ENCODE assay signal across 8 cellular contexts in the genomic region with DNA sequence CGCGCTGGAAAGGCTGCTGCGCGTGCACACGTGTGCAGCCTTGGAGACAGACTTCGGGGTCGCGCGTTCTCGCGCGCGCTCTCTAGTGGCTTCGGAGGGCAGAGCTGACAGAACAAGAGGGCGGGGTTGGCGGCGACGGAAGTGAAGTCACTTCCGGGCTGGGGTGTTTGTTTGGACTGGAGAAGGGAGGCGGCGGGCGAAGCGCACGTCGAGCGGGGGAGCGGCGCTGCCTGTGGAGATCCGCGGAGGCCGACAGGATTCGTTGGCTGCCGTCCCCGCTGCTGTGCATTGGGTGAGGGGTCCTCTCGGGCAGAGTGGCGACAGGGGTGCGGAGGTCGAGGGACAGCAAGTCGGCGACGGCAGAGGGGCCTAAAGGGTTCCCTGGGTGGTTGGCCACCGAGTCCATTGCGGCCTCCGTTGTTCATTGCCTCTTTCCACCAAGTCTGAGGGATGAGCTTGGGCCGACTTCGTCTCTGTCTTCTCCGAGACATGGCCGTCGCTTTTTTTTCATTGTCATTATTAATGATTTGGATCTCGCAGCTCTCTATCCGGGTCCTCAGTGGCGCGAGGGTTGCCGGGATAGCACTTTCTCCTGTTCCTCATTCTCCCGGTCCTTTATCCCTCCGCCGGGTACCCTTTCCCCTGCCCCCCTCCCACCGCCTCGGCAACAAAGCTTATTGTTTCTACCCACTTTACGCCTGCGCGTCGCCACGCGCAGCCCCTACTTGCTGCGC. TPM values are rescaled to one million over a fixed set of nuclear protein-coding genes. Genes with fewer than 3 reads are reported as not detected.
A peak's percentile ranks its signal among the peaks of the same experiment; 100 is the strongest.
DNase-seq lines count a peak whose midpoint lies in the region; ATAC-seq and TF ChIP-seq lines count a peak whose summit lies in the region.

Gene PAIP2 (plus strand): TSS at position 166 of the 734 bp plus-strand sequence. CDS start 21,931 bp downstream, outside the sequence.

- no peaks in the 10 kb centered on the region for H3K9me3 Mint-ChIP-seq in activated naive CD4-positive, alpha-beta T cell treated with anti-CD3 and anti-CD28 coated beads, Interleukin-2, amount 50 U/mL, for 24 hours

- 0% methylated on average over 27 to 66 of the region's 66 CpGs for WGBS in testis, 2 donors

- no peaks in the 10 kb centered on the region for H3K27me3 ChIP-seq in testis

- H3K36me3 Mint-ChIP-seq in activated naive CD4-positive, alpha-beta T cell treated with anti-CD3 and anti-CD28 coated beads, Interleukin-2, amount 50 U/mL, for 24 hours, result peaks cover 11% of the 10 kb centered on the region

- DNase-seq in GM10266 (ENCODE audit: extremely low spot score) (peak; percentile 87), NCI-H1092 (lab: John Stamatoyannopoulos, UW) (peak; percentile 93), glomerular endothelial cell (ENCODE audit: extremely low read depth, low read depth, low spot score) (peak; percentile 83), omental fat pad (ENCODE audit: low spot score) (peak; percentile 94), testis (peak; percentile 99)

- ATAC-seq in HG02588 (IDR thresholded peaks at IDR 0.05; ENCODE audit: unreplicated experiment), result peak; percentile 95
- ATAC-seq in SK-N-SH treated with all-trans-retinoic acid at 6 μM for 48 hours, result peak; percentile 86
- peak; percentile 96 for ATAC-seq in omental fat pad (ENCODE audit: low FRiP score)

- TF ChIP-seq POLR2A in testis (IDR thresholded peaks at IDR 0.05), result peak; percentile 89

- intact Hi-C loops in testis (cut with DNase I; ENCODE audit: low total_unique reads), result no loop called here

- peak within 1 kb of the TSS; percentile 98 for H3K4me3 Mint-ChIP-seq in activated naive CD4-positive, alpha-beta T cell treated with anti-CD3 and anti-CD28 coated beads, Interleukin-2, amount 50 U/mL, for 24 hours

- H3K27ac ChIP-seq in testis, result peak within 1 kb of the TSS; percentile 97 to 99

- no peaks in the 10 kb centered on the region for H3K36me3 ChIP-seq in testis (ENCODE audit: low read depth, missing control alignments)

- H3K9me3 ChIP-seq in testis, result no peaks in the 10 kb centered on the region

- H3K27ac Mint-ChIP-seq in activated naive CD4-positive, alpha-beta T cell treated with anti-CD3 and anti-CD28 coated beads, Interleukin-2, amount 50 U/mL, for 24 hours, result peak within 1 kb of the TSS; percentile 99

- TF ChIP-seq CTCF in GM10266 (IDR thresholded peaks at IDR 0.05; ENCODE audit: control insufficient read depth, insufficient read depth, low read depth, missing control alignments) (peak; percentile 88), omental fat pad (IDR thresholded peaks at IDR 0.05) (no peak), testis (IDR thresholded peaks at IDR 0.05) (peak; percentile 61 to 78 (median 65))

- H3K4me3 ChIP-seq in testis, result peak within 1 kb of the TSS; percentile 90 to 95

- H3K27me3 Mint-ChIP-seq in activated naive CD4-positive, alpha-beta T cell treated with anti-CD3 and anti-CD28 coated beads, Interleukin-2, amount 50 U/mL, for 24 hours, result no peaks in the 10 kb centered on the region

- peaks cover 8% of the 10 kb centered on the region for H3K4me1 ChIP-seq in testis

- H3K4me1 Mint-ChIP-seq in activated naive CD4-positive, alpha-beta T cell treated with anti-CD3 and anti-CD28 coated beads, Interleukin-2, amount 50 U/mL, for 24 hours, result peaks cover 57% of the 10 kb centered on the region

TF ChIP-seq in SK-N-SH treated with all-trans-retinoic acid at 6 μM for 48 hours, 23 proteins besides CTCF, POLR2A, EP300 and RAD21:
- TF ChIP-seq ZFP3 (CRISPR knock-in tag; IDR thresholded peaks at IDR 0.05) (0 out of 2 replicates have a peak, but pooled peaks have one; percentile 44), POU6F1 (CRISPR knock-in tag; IDR thresholded peaks at IDR 0.05; ENCODE audit: borderline replicate concordance, low read depth) (0 out of 2 replicates have a peak, but pooled peaks have one; percentile 56), RARB (CRISPR knock-in tag; IDR thresholded peaks at IDR 0.05) (0 out of 2 replicates have a peak, but pooled peaks have one; percentile 36), ZC3H10 (CRISPR knock-in tag; IDR thresholded peaks at IDR 0.05) (peak; percentile 20; the same call in 1 of the 2 replicates), GLIS3 (CRISPR knock-in tag; IDR thresholded peaks at IDR 0.05) (0 out of 2 replicates have a peak, but pooled peaks have one; percentile 57), TCF4 (CRISPR knock-in tag; IDR thresholded peaks at IDR 0.05; ENCODE audit: borderline replicate concordance) (no peak), ZNF70 (CRISPR knock-in tag; IDR thresholded peaks at IDR 0.05) (no peak), CSRNP3 (CRISPR knock-in tag; IDR thresholded peaks at IDR 0.05) (peak; percentile 75; the same call in 1 of the 2 replicates), ISL1 (CRISPR knock-in tag; IDR thresholded peaks at IDR 0.05) (no peak)
- TF ChIP-seq, protein P1, sequence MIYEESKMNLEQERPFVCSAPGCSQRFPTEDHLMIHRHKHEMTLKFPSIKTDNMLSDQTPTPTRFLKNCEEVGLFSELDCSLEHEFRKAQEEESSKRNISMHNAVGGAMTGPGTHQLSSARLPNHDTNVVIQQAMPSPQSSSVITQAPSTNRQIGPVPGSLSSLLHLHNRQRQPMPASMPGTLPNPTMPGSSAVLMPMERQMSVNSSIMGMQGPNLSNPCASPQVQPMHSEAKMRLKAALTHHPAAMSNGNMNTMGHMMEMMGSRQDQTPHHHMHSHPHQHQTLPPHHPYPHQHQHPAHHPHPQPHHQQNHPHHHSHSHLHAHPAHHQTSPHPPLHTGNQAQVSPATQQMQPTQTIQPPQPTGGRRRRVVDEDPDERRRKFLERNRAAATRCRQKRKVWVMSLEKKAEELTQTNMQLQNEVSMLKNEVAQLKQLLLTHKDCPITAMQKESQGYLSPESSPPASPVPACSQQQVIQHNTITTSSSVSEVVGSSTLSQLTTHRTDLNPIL (CRISPR knock-in tag; IDR thresholded peaks at IDR 0.05; ENCODE audit: low read depth), result peak; percentile 27; the same call in 1 of the 2 replicates
TF ChIP-seq in SK-N-SH treated with all-trans-retinoic acid at 6 μM for 48 hours: peak in this region for 7.

RNA-seq across cellular contexts. Expression of gene PAIP2, which starts in this region (rescaled TPM):
- total RNA-seq in glomerular endothelial cell (48.5 and 56.1 TPM in 2 replicates), omental fat pad (100 to 1,000 TPM in 2 of 4 donors, 10 to 100 TPM in 2; 73.1 to 113 (median 103) TPM), testis (100 to 1,000 TPM; 142 to 150 TPM)
- 297 TPM for polyA plus RNA-seq in testis (ENCODE audit: insufficient read depth, low read depth, low replicate concordance)

Comparison
In these comparisons a context has a peak if more than half of its experiments do, and no peak if none do; other contexts are left out.
1. Peak in every context shown above with its lines: DNase-seq, ATAC-seq, H3K4me3 ChIP-seq and H3K27ac ChIP-seq.
2. CTCF ChIP-seq: peak in GM10266 (single experiment) and testis (3 of 3); none in omental fat pad (0 of 3).